In genomic region chr6:8218861-8219260, GRCh38 we compare ENCODE assay signal across 2 cellular contexts.
TF ChIP-seq lines count a peak whose summit lies in the region.

No MANE protein-coding gene starts in this region.

TF ChIP-seq in SK-N-SH, 30 proteins besides CTCF, POLR2A, EP300 and RAD21 (continued from another document):
- TF ChIP-seq USF2 (IDR thresholded peaks at IDR 0.05; ENCODE audit: borderline replicate concordance, low read depth, low read length), result no peak
- no peak for TF ChIP-seq USF1 (IDR thresholded peaks at IDR 0.05; ENCODE audit: borderline replicate concordance, low read depth)

TF ChIP-seq in SK-N-SH treated with all-trans-retinoic acid at 6 μM for 48 hours, 23 proteins besides CTCF, POLR2A, EP300 and RAD21 (continued from another document):
- TF ChIP-seq PATZ1 (CRISPR knock-in tag; IDR thresholded peaks at IDR 0.05; ENCODE audit: borderline replicate concordance) (no peak), ZNF565 (CRISPR knock-in tag; conservative IDR thresholded peaks at IDR 0.05; ENCODE audit: low read depth) (no peak), SNAI2 (CRISPR knock-in tag; IDR thresholded peaks at IDR 0.05) (no peak), TOX (CRISPR knock-in tag; IDR thresholded peaks at IDR 0.05; ENCODE audit: borderline replicate concordance) (no peak), ZFP3 (CRISPR knock-in tag; IDR thresholded peaks at IDR 0.05) (no peak), POU6F1 (CRISPR knock-in tag; IDR thresholded peaks at IDR 0.05; ENCODE audit: borderline replicate concordance, low read depth) (no peak), ARNTL (CRISPR knock-in tag; IDR thresholded peaks at IDR 0.05; ENCODE audit: borderline replicate concordance, low read depth) (no peak), GLIS3 (CRISPR knock-in tag; IDR thresholded peaks at IDR 0.05) (no peak), TCF4 (CRISPR knock-in tag; IDR thresholded peaks at IDR 0.05; ENCODE audit: borderline replicate concordance) (no peak)
TF ChIP-seq in SK-N-SH treated with all-trans-retinoic acid at 6 μM for 48 hours: peak in this region for 0.
